Comparison of ENCODE assay signal across 18 cellular contexts in the genomic region with DNA sequence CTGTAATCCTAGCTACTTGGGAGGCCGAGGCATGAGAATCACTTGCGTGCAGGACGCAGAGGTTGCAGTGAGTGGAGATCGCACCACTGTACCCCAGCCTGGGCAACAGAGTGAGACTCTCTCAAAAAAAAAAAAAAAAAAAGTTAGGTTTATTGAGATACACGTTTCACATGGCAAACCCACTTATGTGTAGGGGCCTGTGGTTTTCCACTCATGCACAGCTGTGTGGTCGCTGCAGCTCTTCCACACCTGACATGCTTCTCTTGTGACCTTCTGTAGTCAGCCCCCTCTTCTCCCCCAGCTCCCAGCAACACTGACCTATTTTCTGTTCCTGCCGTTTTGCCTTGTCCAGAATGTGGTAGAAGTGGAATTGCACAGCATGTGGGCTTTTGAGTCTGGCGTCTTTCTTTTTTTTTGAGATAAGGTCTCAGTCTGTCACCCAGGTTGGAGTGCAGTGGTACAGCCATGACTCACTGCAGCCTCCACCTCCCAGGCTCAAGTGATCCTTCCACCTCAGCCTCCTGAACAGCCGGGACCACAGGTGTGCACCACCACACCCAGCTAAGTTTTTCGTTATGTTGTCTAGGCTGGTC. TPM values are rescaled to one million over a fixed set of nuclear protein-coding genes. Genes with fewer than 3 reads are reported as not detected.
DNase-seq lines count a peak whose midpoint lies in the region; ATAC-seq, FAIRE-seq and TF ChIP-seq lines count a peak whose summit lies in the region.
"Had no signal": no experiment of that assay in that cellular context is flagged by ENCODE, and none has a peak within 500 bp of the region (broad histone marks: within the 10 kb centered on the region; RNA-seq: fewer than 3 reads in every experiment).

No MANE protein-coding gene starts in this region.

- H2BK120ac ChIP-seq in mesenchymal stem cell (ENCODE audit: low read depth, low read length): no peak overlapping the region

- no peak overlapping the region for H3K4ac ChIP-seq in mesenchymal stem cell (ENCODE audit: low read depth in 1 of 2, low read length in 2 of 2)

- POLR2A ChIA-PET in activated CD4-positive, alpha-beta T cell treated with anti-CD3 and anti-CD28 coated beads for 36 hours (lab: Charles Lee): no interaction called here
- POLR2A ChIA-PET in naive thymus-derived CD4-positive, alpha-beta T cell (lab: Charles Lee): interaction anchor here (0.7 kb wide), 2 partner anchors 10 to 472 kb away, joined by 3 to 5 read pairs; no protein-coding TSS in a partner anchor

- no peak overlapping the region for H3K27ac ChIP-seq in mesenchymal stem cell (ENCODE audit: low read length, poor library complexity, severe bottlenecking)
- no peak overlapping the region for H3K27ac ChIP-seq in naive thymus-derived CD4-positive, alpha-beta T cell (ENCODE audit: low read depth, low read length)

- no peak overlapping the region for H3K27ac Mint-ChIP-seq in activated CD4-positive, alpha-beta T cell treated with anti-CD3 and anti-CD28 coated beads for 36 hours
- peak overlapping the region; percentile 46 to 67 for H3K27ac Mint-ChIP-seq in natural killer cell
- no peak overlapping the region for H3K27ac Mint-ChIP-seq in natural killer cell treated with Interleukin-12 subunit alpha and Interleukin-12 subunit beta and Interleukin-15 and Interleukin-18, amount 100 ng/mL, for 72 hours
- peak overlapping the region in 3 of 9 donors; percentile 40 to 64 (median 62) for H3K27ac Mint-ChIP-seq in naive thymus-derived CD4-positive, alpha-beta T cell

- no peaks in the 10 kb centered on the region for H3K9me3 Mint-ChIP-seq in activated CD4-positive, alpha-beta T cell treated with anti-CD3 and anti-CD28 coated beads for 36 hours (ENCODE audit: low read depth)
- no peaks in the 10 kb centered on the region for H3K9me3 Mint-ChIP-seq in natural killer cell
- H3K9me3 Mint-ChIP-seq in natural killer cell treated with Interleukin-12 subunit alpha and Interleukin-12 subunit beta and Interleukin-15 and Interleukin-18, amount 100 ng/mL, for 72 hours: no peaks in the 10 kb centered on the region
- H3K9me3 Mint-ChIP-seq in naive thymus-derived CD4-positive, alpha-beta T cell: peaks cover 0 to 8% (median 2%) of the 10 kb centered on the region in 11 donors

- no peak for TF ChIP-seq CTCF in natural killer cell (IDR thresholded peaks at IDR 0.05)

- ATAC-seq in activated CD4-positive, alpha-beta T cell treated with anti-CD3 and anti-CD28 coated beads for 36 hours: peak; percentile 19
- ATAC-seq in natural killer cell: peak in 2 of 3 donors; percentile 15 to 45
- ATAC-seq in natural killer cell treated with Interleukin-12 subunit alpha and Interleukin-12 subunit beta and Interleukin-15 and Interleukin-18, amount 100 ng/mL, for 72 hours: no peak
- ATAC-seq in naive thymus-derived CD4-positive, alpha-beta T cell: no peak
- ATAC-seq: Panc1, Right ventricle myocardium inferior had no signal

- H3K9me3 ChIP-seq in mesenchymal stem cell (ENCODE audit: control insufficient read depth, low read length): no peaks in the 10 kb centered on the region
- H3K9me3 ChIP-seq in naive thymus-derived CD4-positive, alpha-beta T cell (ENCODE audit: control insufficient read depth in 2 of 3, low read length in 3 of 3): no peaks in the 10 kb centered on the region
- H3K9me3 ChIP-seq: HAP-1 had no signal

- no peak overlapping the region for H3K18ac ChIP-seq in mesenchymal stem cell (ENCODE audit: low read depth in 1 of 2, low read length in 2 of 2)

- H2AK5ac ChIP-seq in mesenchymal stem cell (ENCODE audit: low read length, severe bottlenecking): no peak overlapping the region

- H4K8ac ChIP-seq in mesenchymal stem cell (ENCODE audit: low read length): no peak overlapping the region

- H3K14ac ChIP-seq in mesenchymal stem cell (ENCODE audit: low read length in 2 of 2): no peak overlapping the region

- H2BK15ac ChIP-seq in mesenchymal stem cell (ENCODE audit: low read depth, poor library complexity, severe bottlenecking): no peak overlapping the region

- H3K27me3 Mint-ChIP-seq in activated CD4-positive, alpha-beta T cell treated with anti-CD3 and anti-CD28 coated beads for 36 hours: no peaks in the 10 kb centered on the region
- H3K27me3 Mint-ChIP-seq in natural killer cell (ENCODE audit: low read depth in 2 of 2): no peaks in the 10 kb centered on the region
- no peaks in the 10 kb centered on the region for H3K27me3 Mint-ChIP-seq in natural killer cell treated with Interleukin-12 subunit alpha and Interleukin-12 subunit beta and Interleukin-15 and Interleukin-18, amount 100 ng/mL, for 72 hours
- H3K27me3 Mint-ChIP-seq in naive thymus-derived CD4-positive, alpha-beta T cell: no peaks in the 10 kb centered on the region

- H2AFZ ChIP-seq in mesenchymal stem cell (ENCODE audit: low read depth, low read length): no peak overlapping the region

- no peaks in the 10 kb centered on the region for H3K27me3 ChIP-seq in mesenchymal stem cell (ENCODE audit: control insufficient read depth in 1 of 2, insufficient read depth in 1 of 2, low read length in 2 of 2)
- no peaks in the 10 kb centered on the region for H3K27me3 ChIP-seq in naive thymus-derived CD4-positive, alpha-beta T cell (ENCODE audit: control insufficient read depth in 2 of 2, insufficient read depth in 2 of 2, low read length in 2 of 2)

- WGBS in mesenchymal stem cell: 93% methylated on average over 7 of the region's 10 CpGs

- peaks cover 15 to 45% of the 10 kb centered on the region in 2 experiments for H3K36me3 ChIP-seq in mesenchymal stem cell (ENCODE audit: control insufficient read depth in 1 of 2, insufficient read depth in 2 of 2, low read depth in 1 of 2, low read length in 2 of 2)
- H3K36me3 ChIP-seq in naive thymus-derived CD4-positive, alpha-beta T cell (ENCODE audit: control insufficient read depth in 2 of 3, insufficient read depth in 3 of 3, low read length in 3 of 3): peaks cover 0 to 19% (median 0%) of the 10 kb centered on the region in 3 experiments

- H3K4me3 ChIP-seq in mesenchymal stem cell (ENCODE audit: insufficient read depth in 1 of 2, low read depth in 1 of 2, low read length in 2 of 2): no peak overlapping the region
- H3K4me3 ChIP-seq in naive thymus-derived CD4-positive, alpha-beta T cell (ENCODE audit: low read length): no peak overlapping the region
- H3K4me3 ChIP-seq: HAP-1 had no signal

- H3K4me1 ChIP-seq in mesenchymal stem cell (ENCODE audit: control insufficient read depth, insufficient read depth, low read depth, low read length): peaks cover 8% of the 10 kb centered on the region
- no peaks in the 10 kb centered on the region for H3K4me1 ChIP-seq in naive thymus-derived CD4-positive, alpha-beta T cell (ENCODE audit: control insufficient read depth in 2 of 2, insufficient read depth in 2 of 2, low read length in 2 of 2)
- H3K4me1 ChIP-seq: HAP-1 had no signal

- H3K4me1 Mint-ChIP-seq in activated CD4-positive, alpha-beta T cell treated with anti-CD3 and anti-CD28 coated beads for 36 hours: peaks cover 9% of the 10 kb centered on the region
- peaks cover 25% of the 10 kb centered on the region in 2 donors for H3K4me1 Mint-ChIP-seq in natural killer cell
- peaks cover 14 to 15% of the 10 kb centered on the region in 2 donors for H3K4me1 Mint-ChIP-seq in natural killer cell treated with Interleukin-12 subunit alpha and Interleukin-12 subunit beta and Interleukin-15 and Interleukin-18, amount 100 ng/mL, for 72 hours (ENCODE audit: low read depth in 2 of 2)
- H3K4me1 Mint-ChIP-seq in naive thymus-derived CD4-positive, alpha-beta T cell: peaks cover 6 to 22% (median 12%) of the 10 kb centered on the region in 7 donors

- peak overlapping the region; percentile 11 for H3K4me2 ChIP-seq in mesenchymal stem cell (ENCODE audit: low read length, poor library complexity, severe bottlenecking)

- H4K91ac ChIP-seq in mesenchymal stem cell (ENCODE audit: low read length): no peak overlapping the region

- H3K36me3 Mint-ChIP-seq in activated CD4-positive, alpha-beta T cell treated with anti-CD3 and anti-CD28 coated beads for 36 hours (ENCODE audit: low read depth): peaks cover 45% of the 10 kb centered on the region
- H3K36me3 Mint-ChIP-seq in natural killer cell: no peaks in the 10 kb centered on the region
- H3K36me3 Mint-ChIP-seq in natural killer cell treated with Interleukin-12 subunit alpha and Interleukin-12 subunit beta and Interleukin-15 and Interleukin-18, amount 100 ng/mL, for 72 hours: no peaks in the 10 kb centered on the region
- peaks cover 3 to 32% (median 18%) of the 10 kb centered on the region in 5 donors for H3K36me3 Mint-ChIP-seq in naive thymus-derived CD4-positive, alpha-beta T cell

- H2BK12ac ChIP-seq in mesenchymal stem cell (ENCODE audit: low read length in 2 of 2): no peak overlapping the region

- no peak for DNase-seq in activated CD4-positive, alpha-beta T cell treated with anti-CD3 and anti-CD28 coated beads for 36 hours
- DNase-seq in activated CD4-positive, alpha-beta T cell treated with anti-CD3 and anti-CD28 coated beads, Interleukin-2, amount 50 U/mL, for 48 hours: no peak
- DNase-seq in natural killer cell (no peak), mesenchymal stem cell (no peak), HTR-8/SVneo (ENCODE audit: insufficient read length, low spot score) (no peak), HT-29 (ENCODE audit: low spot score) (no peak)
- no peak for DNase-seq in natural killer cell treated with Interleukin-12 subunit alpha and Interleukin-12 subunit beta and Interleukin-15 and Interleukin-18, amount 100 ng/mL, for 72 hours (ENCODE audit: low spot score)
- DNase-seq in naive thymus-derived CD4-positive, alpha-beta T cell: no peak
- DNase-seq: 8988T, COR-L47, DMS 273 treated with DMSO at 0.1 percent for 48 hours, DND-41, NCI-H1092 treated with DMSO at 0.1 percent for 48 hours, NCI-H2081 had no signal

- no peak overlapping the region for H2BK5ac ChIP-seq in mesenchymal stem cell (ENCODE audit: low read depth, low read length, poor library complexity, severe bottlenecking)

- intact Hi-C loops in activated CD4-positive, alpha-beta T cell treated with anti-CD3 and anti-CD28 coated beads for 36 hours (cut with DNase I, micrococcal nuclease): no loop called here
- intact Hi-C loops in natural killer cell (cut with micrococcal nuclease): no loop called here
- intact Hi-C loops in naive thymus-derived CD4-positive, alpha-beta T cell (cut with micrococcal nuclease): no loop called here

- H3K23ac ChIP-seq in mesenchymal stem cell (ENCODE audit: low read length in 2 of 2): no peak overlapping the region

- H3K4me3 Mint-ChIP-seq in activated CD4-positive, alpha-beta T cell treated with anti-CD3 and anti-CD28 coated beads for 36 hours: no peak overlapping the region
- no peak overlapping the region for H3K4me3 Mint-ChIP-seq in natural killer cell
- no peak overlapping the region for H3K4me3 Mint-ChIP-seq in natural killer cell treated with Interleukin-12 subunit alpha and Interleukin-12 subunit beta and Interleukin-15 and Interleukin-18, amount 100 ng/mL, for 72 hours
- no peak overlapping the region for H3K4me3 Mint-ChIP-seq in naive thymus-derived CD4-positive, alpha-beta T cell

- no peak for FAIRE-seq in HTR-8/SVneo (lab: Jason Lieb, UNC)

- CTCF ChIA-PET in activated CD4-positive, alpha-beta T cell treated with anti-CD3 and anti-CD28 coated beads for 36 hours (lab: Charles Lee): interaction anchor here (1.0 kb wide), 1 partner anchor 13 kb away, joined by 3 read pairs; no protein-coding TSS in a partner anchor
- CTCF ChIA-PET in naive thymus-derived CD4-positive, alpha-beta T cell (lab: Charles Lee): interaction anchor here (0.7 kb wide), 2 partner anchors 56 to 432 kb away, joined by 3 to 5 read pairs; no protein-coding TSS in a partner anchor

- peaks cover 6% of the 10 kb centered on the region for H3K79me1 ChIP-seq in mesenchymal stem cell (replicated peaks; ENCODE audit: low read length, poor library complexity, severe bottlenecking)

- H3K9ac ChIP-seq in mesenchymal stem cell (ENCODE audit: low read length): no peak overlapping the region

RNA-seq across cellular contexts. Expression of a gene that starts 8.4 kb away (rescaled TPM):
- 100 to 1,000 TPM; 136 to 152 TPM for total RNA-seq in activated CD4-positive, alpha-beta T cell treated with anti-CD3 and anti-CD28 coated beads for 36 hours
- 100 to 1,000 TPM; 104 to 125 (median 112) TPM for total RNA-seq in natural killer cell
- total RNA-seq in natural killer cell treated with Interleukin-12 subunit alpha and Interleukin-12 subunit beta and Interleukin-15 and Interleukin-18, amount 100 ng/mL, for 72 hours: 100 to 1,000 TPM in 1 of 2 donors, 10 to 100 TPM in 1; 93.4 to 252 TPM
- 66.6 TPM for polyA plus RNA-seq in mesenchymal stem cell (2013, experiment 1 of 2)
- polyA plus RNA-seq in mesenchymal stem cell (2013, experiment 2 of 2): 63.2 TPM
- 100 to 1,000 TPM; 117 to 132 (median 125) TPM for total RNA-seq in naive thymus-derived CD4-positive, alpha-beta T cell
- polyA plus RNA-seq in naive thymus-derived CD4-positive, alpha-beta T cell: 1 to 10 TPM; 2.8 to 5.2 TPM
- total RNA-seq in HT-29 (2014; rRNA removed; shearing (Covaris generic)): 120 and 136 TPM in 2 replicates

RNA-seq across cellular contexts. Expression of a gene that starts 29.7 kb away (rescaled TPM):
- total RNA-seq in activated CD4-positive, alpha-beta T cell treated with anti-CD3 and anti-CD28 coated beads for 36 hours: 1 to 10 TPM; 1.4 to 2.4 TPM
- 1 to 10 TPM in 2 of 3 donors, under 1 TPM in 1; 0.23 to 1.9 (median 1.8) TPM for total RNA-seq in natural killer cell
- 1 to 10 TPM; 2.7 to 3.7 TPM for total RNA-seq in natural killer cell treated with Interleukin-12 subunit alpha and Interleukin-12 subunit beta and Interleukin-15 and Interleukin-18, amount 100 ng/mL, for 72 hours
- polyA plus RNA-seq in mesenchymal stem cell (2013, experiment 1 of 2): 0.06 TPM
- polyA plus RNA-seq in mesenchymal stem cell (2013, experiment 2 of 2): 0.04 TPM
- total RNA-seq in naive thymus-derived CD4-positive, alpha-beta T cell: 10 to 100 TPM in 1 of 5 experiments, 1 to 10 TPM in 4; 1.4 to 10.5 (median 6.5) TPM
- polyA plus RNA-seq in naive thymus-derived CD4-positive, alpha-beta T cell: under 1 TPM; 0.21 to 0.25 TPM
- not detected in 2 replicates for total RNA-seq in HT-29 (2014; rRNA removed; shearing (Covaris generic))

RNA-seq across cellular contexts. Expression of a gene that starts 46.6 kb away (rescaled TPM):
- total RNA-seq in activated CD4-positive, alpha-beta T cell treated with anti-CD3 and anti-CD28 coated beads for 36 hours: 1 to 10 TPM; 1.1 to 1.2 TPM
- 1 to 10 TPM; 1.7 to 4.6 (median 2.0) TPM for total RNA-seq in natural killer cell
- total RNA-seq in natural killer cell treated with Interleukin-12 subunit alpha and Interleukin-12 subunit beta and Interleukin-15 and Interleukin-18, amount 100 ng/mL, for 72 hours: 1 to 10 TPM in 1 of 2 donors, under 1 TPM in 1; 0.98 to 2.2 TPM
- polyA plus RNA-seq in mesenchymal stem cell (2013, experiment 1 of 2): 120 TPM
- polyA plus RNA-seq in mesenchymal stem cell (2013, experiment 2 of 2): 119 TPM
- total RNA-seq in naive thymus-derived CD4-positive, alpha-beta T cell: 10 to 100 TPM in 2 of 5 experiments, 1 to 10 TPM in 2, under 1 TPM in 1; 0.65 to 55.4 (median 6.6) TPM
- polyA plus RNA-seq in naive thymus-derived CD4-positive, alpha-beta T cell: 100 to 1,000 TPM in 1 of 2 donors, 10 to 100 TPM in 1; 69.1 to 180 TPM
- 267 and 274 TPM in 2 replicates for total RNA-seq in HT-29 (2014; rRNA removed; shearing (Covaris generic))

RNA-seq across cellular contexts. Expression of a gene that starts 58.7 kb away (rescaled TPM):
- 100 to 1,000 TPM; 182 to 186 TPM for total RNA-seq in activated CD4-positive, alpha-beta T cell treated with anti-CD3 and anti-CD28 coated beads for 36 hours
- 100 to 1,000 TPM; 276 to 334 (median 290) TPM for total RNA-seq in natural killer cell
- 10 to 100 TPM; 39.0 to 82.7 TPM for total RNA-seq in natural killer cell treated with Interleukin-12 subunit alpha and Interleukin-12 subunit beta and Interleukin-15 and Interleukin-18, amount 100 ng/mL, for 72 hours
- polyA plus RNA-seq in mesenchymal stem cell (2013, experiment 1 of 2): 40.7 TPM
- polyA plus RNA-seq in mesenchymal stem cell (2013, experiment 2 of 2): 42.6 TPM
- total RNA-seq in naive thymus-derived CD4-positive, alpha-beta T cell: 100 to 1,000 TPM in 4 of 5 experiments, 10 to 100 TPM in 1; 94.4 to 517 (median 192) TPM
- 100 to 1,000 TPM; 463 to 787 TPM for polyA plus RNA-seq in naive thymus-derived CD4-positive, alpha-beta T cell
- 667 and 791 TPM in 2 replicates for total RNA-seq in HT-29 (2014; rRNA removed; shearing (Covaris generic))
- total RNA-seq: G401 had no signal

Comparison
In these comparisons a context has a peak if more than half of its experiments do, and no peak if none do; other contexts are left out.
1. ATAC-seq: peak in activated CD4-positive, alpha-beta T cell treated with anti-CD3 and anti-CD28 coated beads for 36 hours (single experiment) and natural killer cell (2 of 3); none in natural killer cell treated with Interleukin-12 subunit alpha and Interleukin-12 subunit beta and Interleukin-15 and Interleukin-18, amount 100 ng/mL, for 72 hours (0 of 2) and naive thymus-derived CD4-positive, alpha-beta T cell (single experiment).
2. H3K27ac Mint-ChIP-seq: peak in natural killer cell (2 of 2); none in activated CD4-positive, alpha-beta T cell treated with anti-CD3 and anti-CD28 coated beads for 36 hours (single experiment) and natural killer cell treated with Interleukin-12 subunit alpha and Interleukin-12 subunit beta and Interleukin-15 and Interleukin-18, amount 100 ng/mL, for 72 hours (0 of 2).